In genomic region chr20:38286586-38287502, GRCh38 we compare ENCODE assay signal across 1 cellular context.
A peak's percentile ranks its signal among the peaks of the same experiment; 100 is the strongest.
TF ChIP-seq lines count a peak whose summit lies in the region.

No MANE protein-coding gene starts in this region.

TF ChIP-seq in HEK293, 187 proteins besides CTCF, POLR2A, EP300 and RAD21:
- no peak for TF ChIP-seq ZNF148 (tag by site-specific recombination; IDR thresholded peaks at IDR 0.05; ENCODE audit: borderline replicate concordance)
- peak; percentile 28; the same call in 1 of the 2 replicates for TF ChIP-seq ZFHX2 (tag by site-specific recombination; conservative IDR thresholded peaks at IDR 0.05)
- TF ChIP-seq ZIC2 (tag by site-specific recombination; IDR thresholded peaks at IDR 0.05), result peak; percentile 77
- no peak for TF ChIP-seq ZNF701 (tag by site-specific recombination; IDR thresholded peaks at IDR 0.05)
- no peak for TF ChIP-seq ZNF426 (tag by site-specific recombination; IDR thresholded peaks at IDR 0.05)
- no peak for TF ChIP-seq ATF2 (tag by site-specific recombination; IDR thresholded peaks at IDR 0.05; ENCODE audit: low read depth)
- TF ChIP-seq ZXDB (tag by site-specific recombination; IDR thresholded peaks at IDR 0.05), result no peak
- TF ChIP-seq ZNF302 (tag by site-specific recombination; IDR thresholded peaks at IDR 0.05; ENCODE audit: low read depth), result no peak
- TF ChIP-seq RBAK (tag by site-specific recombination; IDR thresholded peaks at IDR 0.05), result no peak
- TF ChIP-seq HIC1 (tag by site-specific recombination; IDR thresholded peaks at IDR 0.05), result no peak
- TF ChIP-seq ZNF121 (tag by site-specific recombination; IDR thresholded peaks at IDR 0.05), result no peak
- 0 out of 2 replicates have a peak, but pooled peaks have one; percentile 16 for TF ChIP-seq EGR2 (tag by site-specific recombination; IDR thresholded peaks at IDR 0.05; ENCODE audit: low read depth)
- no peak for TF ChIP-seq OVOL3 (tag by site-specific recombination; IDR thresholded peaks at IDR 0.05)
- TF ChIP-seq ZNF324 (tag by site-specific recombination; IDR thresholded peaks at IDR 0.05), result no peak
- no peak for TF ChIP-seq REST (tag by site-specific recombination; IDR thresholded peaks at IDR 0.05)
- TF ChIP-seq ZNF138 (tag by site-specific recombination; IDR thresholded peaks at IDR 0.05; ENCODE audit: borderline replicate concordance), result no peak
- TF ChIP-seq ZNF830 (tag by site-specific recombination; IDR thresholded peaks at IDR 0.05; ENCODE audit: low read depth), result no peak
- no peak for TF ChIP-seq ZNF529 (tag by site-specific recombination; IDR thresholded peaks at IDR 0.05; ENCODE audit: insufficient replicate concordance)
- TF ChIP-seq ZNF391 (tag by site-specific recombination; IDR thresholded peaks at IDR 0.05; ENCODE audit: borderline replicate concordance, low read depth), result no peak
- TF ChIP-seq GLI2 (tag by site-specific recombination; IDR thresholded peaks at IDR 0.05; ENCODE audit: borderline replicate concordance, low read depth), result no peak
- TF ChIP-seq ZNF677 (tag by site-specific recombination; IDR thresholded peaks at IDR 0.05), result no peak
- TF ChIP-seq ZNF292 (tag by site-specific recombination; IDR thresholded peaks at IDR 0.05; ENCODE audit: borderline replicate concordance, low read depth), result no peak
- no peak for TF ChIP-seq IKZF3 (tag by site-specific recombination; IDR thresholded peaks at IDR 0.05)
- no peak for TF ChIP-seq ZNF248 (tag by site-specific recombination; IDR thresholded peaks at IDR 0.05)
